In the genomic region with DNA sequence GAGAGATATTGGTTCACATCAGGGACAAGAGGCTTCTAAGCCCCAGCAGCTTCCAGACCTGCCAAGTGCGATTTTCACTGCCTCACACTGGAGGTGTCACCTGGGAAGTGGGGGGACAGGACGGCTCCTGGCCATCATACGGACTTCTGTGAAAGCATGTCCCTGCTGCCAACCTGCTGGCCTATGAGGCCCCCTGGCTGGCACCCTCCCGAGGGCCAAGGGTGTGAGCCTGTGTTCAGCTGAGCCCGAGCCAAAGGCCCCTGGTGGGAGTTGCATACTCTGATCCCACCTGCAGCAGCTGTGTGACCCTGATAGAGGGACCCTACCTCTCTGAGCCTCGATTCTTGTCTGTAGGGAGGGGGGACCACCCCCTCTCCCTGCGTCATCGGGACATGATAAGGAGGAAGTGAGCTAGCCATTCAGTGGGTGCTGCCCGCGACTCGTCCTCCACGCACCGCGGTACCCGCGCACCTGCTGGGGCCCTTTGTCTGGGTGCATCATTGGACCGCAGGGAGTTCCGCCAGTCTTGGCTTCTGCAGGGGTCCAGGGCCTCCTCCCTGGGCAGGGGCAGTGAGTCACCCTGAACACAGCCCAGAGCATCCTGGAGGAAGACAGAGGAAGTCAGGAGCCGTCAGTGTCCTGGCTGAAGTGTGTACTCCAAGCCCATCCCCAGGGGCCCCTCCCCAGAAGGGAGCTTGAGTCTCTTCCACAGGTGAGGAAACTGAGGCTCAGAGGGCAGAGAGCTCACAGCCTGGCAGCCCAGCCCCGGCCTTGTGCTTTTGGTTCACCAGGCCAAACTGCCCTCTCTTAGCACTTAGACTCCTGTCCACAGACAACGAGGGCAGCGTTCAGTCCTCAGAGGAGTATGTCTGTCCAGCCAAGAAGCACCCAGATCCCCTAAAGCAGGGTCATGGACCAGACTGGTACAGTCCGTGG, we compare ENCODE assay signal across 19 cellular contexts. TPM values are rescaled to one million over a fixed set of nuclear protein-coding genes. Genes with fewer than 3 reads are reported as not detected.
"Had no signal": no experiment of that assay in that cellular context is flagged by ENCODE, and none has a peak within 500 bp of the region (broad histone marks: within the 10 kb centered on the region; RNA-seq: fewer than 3 reads in every experiment).

No MANE protein-coding gene starts in this region.

- H3K4me1 ChIP-seq: left lung, tibial artery, uterus had no signal

- H3K4me3 Mint-ChIP-seq: activated CD4-positive, alpha-beta T cell treated with anti-CD3 and anti-CD28 coated beads for 36 hours; activated naive CD8-positive, alpha-beta T cell treated with anti-CD3 and anti-CD28 coated beads for 36 hours; T-helper 2 cell treated with Interferon-gamma antibody and Interleukin-4, amounts not matched to agents 5 μg/mL and 100 μg/mL, for 36 hours; WTC11 had no signal

- H3K9me3 Mint-ChIP-seq: activated naive CD8-positive, alpha-beta T cell treated with anti-CD3 and anti-CD28 coated beads for 36 hours; T-helper 2 cell treated with Interferon-gamma antibody and Interleukin-4, amounts not matched to agents 5 μg/mL and 100 μg/mL, for 36 hours; WTC11 had no signal

- H3K27ac ChIP-seq: left lung, ovary, tibial artery, uterus had no signal

- H3K9me3 ChIP-seq: left lung, ovary, tibial artery, uterus had no signal

- H3K4me1 Mint-ChIP-seq: WTC11 had no signal

- DNase-seq: activated CD4-positive, alpha-beta T cell treated with anti-CD3 and anti-CD28 coated beads for 36 hours; activated CD4-positive, alpha-beta T cell treated with anti-CD3 and anti-CD28 coated beads, Interleukin-2, amount 50 U/mL, for 48 hours; activated naive CD4-positive, alpha-beta T cell; activated naive CD8-positive, alpha-beta T cell treated with anti-CD3 and anti-CD28 coated beads for 36 hours; amniotic stem cell; caudate nucleus; erythroblast; foreskin melanocyte; naive B cell; stimulated activated CD4-positive, alpha-beta T cell treated with anti-CD3 and anti-CD28 coated beads, Interleukin-1b, Interleukin-23, amount 100 ng/mL, for 48 hours; stimulated activated CD8-positive, alpha-beta memory T cell treated with anti-CD3 and anti-CD28 coated beads, Interleukin-4, amount 100 ng/mL, for 48 hours; stimulated activated naive CD4-positive, alpha-beta T cell; uterus had no signal

- H3K27ac Mint-ChIP-seq: activated CD4-positive, alpha-beta T cell treated with anti-CD3 and anti-CD28 coated beads for 36 hours; activated naive CD8-positive, alpha-beta T cell treated with anti-CD3 and anti-CD28 coated beads for 36 hours; naive B cell; T-helper 2 cell treated with Interferon-gamma antibody and Interleukin-4, amounts not matched to agents 5 μg/mL and 100 μg/mL, for 36 hours; WTC11 had no signal

- H3K36me3 Mint-ChIP-seq: activated naive CD8-positive, alpha-beta T cell treated with anti-CD3 and anti-CD28 coated beads for 36 hours; naive B cell; WTC11 had no signal

- H3K36me3 ChIP-seq: left lung, ovary, tibial artery, uterus had no signal

- H3K27me3 ChIP-seq: ovary, uterus had no signal

- ATAC-seq: activated CD4-positive, alpha-beta T cell treated with anti-CD3 and anti-CD28 coated beads for 36 hours; left lung; WTC11 had no signal

- H3K4me3 ChIP-seq: left lung, ovary, tibial artery, uterus had no signal

RNA-seq across cellular contexts. Expression of a gene that starts 24.1 kb away (rescaled TPM):
- total RNA-seq: activated naive CD8-positive, alpha-beta T cell treated with anti-CD3 and anti-CD28 coated beads for 36 hours; kidney epithelial cell had no signal
